ENCODE assay signal across 8 cellular contexts in genomic region chr6:30686908-30687658, GRCh38. TPM values are rescaled to one million over a fixed set of nuclear protein-coding genes. Genes with fewer than 3 reads are reported as not detected.
A peak's percentile ranks its signal among the peaks of the same experiment; 100 is the strongest.
DNase-seq lines count a peak whose midpoint lies in the region; ATAC-seq and TF ChIP-seq lines count a peak whose summit lies in the region.

No MANE protein-coding gene starts in this region.

- H3K27ac ChIP-seq in SK-N-MC (peak overlapping the region; percentile 54; the same call in 1 of the 2 replicates), ovary (peak overlapping the region; percentile 95 to 96), tibial artery (peak overlapping the region; percentile 94 to 100)

- no peaks in the 10 kb centered on the region for H3K9me3 Mint-ChIP-seq in activated naive CD4-positive, alpha-beta T cell treated with anti-CD3 and anti-CD28 coated beads, Interleukin-2, amount 50 U/mL, for 72 hours

- intact Hi-C loops in head of caudate nucleus (cut with DNase I) (no loop called here), ovary (cut with DNase I) (loop anchor here in 3 of 4 donors (2.0 to 10.0 kb wide), 3 partner anchors 34 to 198 kb away; partner anchors contain the start of genes TUBB (in 3 of the 3), DDR1 (in 2 of the 3), MRPS18B (in 1 of the 3) and PPP1R10 (in 1 of the 3)), tibial artery (cut with DNase I; ENCODE audit: low total_unique reads) (no loop called here)

- H3K36me3 Mint-ChIP-seq in activated naive CD4-positive, alpha-beta T cell treated with anti-CD3 and anti-CD28 coated beads, Interleukin-2, amount 50 U/mL, for 72 hours: peaks cover 53 to 59% of the 10 kb centered on the region in 2 donors

- no peaks in the 10 kb centered on the region for H3K9me3 ChIP-seq in SK-N-MC (ENCODE audit: low read depth, low read length)
- H3K9me3 ChIP-seq in ovary: no peaks in the 10 kb centered on the region
- no peaks in the 10 kb centered on the region for H3K9me3 ChIP-seq in tibial artery

- WGBS in ovary, 3 donors: 0% methylated on average over 45 to 52 of the region's 52 CpGs

- TF ChIP-seq POLR2A in ovary (IDR thresholded peaks at IDR 0.05): peak; percentile 64

- peaks cover 10% of the 10 kb centered on the region for H3K4me1 ChIP-seq in ovary (ENCODE audit: insufficient read depth)
- H3K4me1 ChIP-seq in tibial artery: peaks cover 0 to 82% (median 51%) of the 10 kb centered on the region in 4 donors

- H3K9ac ChIP-seq in SK-N-MC (ENCODE audit: insufficient read length): peak overlapping the region; percentile 81

- TF ChIP-seq CTCF in ovary (IDR thresholded peaks at IDR 0.05) (no peak), tibial artery (IDR thresholded peaks at IDR 0.05) (no peak)

- ATAC-seq in activated naive CD4-positive, alpha-beta T cell treated with anti-CD3 and anti-CD28 coated beads, Interleukin-2, amount 50 U/mL, for 72 hours: peak; percentile 49 to 59

- H3K27me3 ChIP-seq in ovary (no peaks in the 10 kb centered on the region), tibial artery (no peaks in the 10 kb centered on the region)

- no peaks in the 10 kb centered on the region for H3K36me3 ChIP-seq in SK-N-MC (ENCODE audit: insufficient read depth, low read length)
- H3K36me3 ChIP-seq in ovary: no peaks in the 10 kb centered on the region
- no peaks in the 10 kb centered on the region for H3K36me3 ChIP-seq in tibial artery

- H3K4me3 ChIP-seq in SK-N-MC (peak overlapping the region; percentile 96), ovary (peak overlapping the region; percentile 54), tibial artery (peak overlapping the region; percentile 64 to 90)

- H3K27ac Mint-ChIP-seq in activated naive CD4-positive, alpha-beta T cell treated with anti-CD3 and anti-CD28 coated beads, Interleukin-2, amount 50 U/mL, for 72 hours: peak overlapping the region; percentile 90 to 97

- DNase-seq in ELR (ENCODE audit: low read depth) (peak; percentile 98), HCEC 1CT (peak; percentile 99), NAMALWA (ENCODE audit: low spot score) (peak; percentile 91), SK-N-MC (ENCODE audit: low read depth, low spot score) (no peak), head of caudate nucleus (peak; percentile 56 to 90 (median 74)), ovary (peak; percentile 91 to 93 (median 93)), tibial artery (peak; percentile 96 to 99)
- DNase-seq in activated naive CD4-positive, alpha-beta T cell treated with anti-CD3 and anti-CD28 coated beads, Interleukin-2, amount 50 U/mL, for 72 hours (ENCODE audit: low spot score in 2 of 2): peak; percentile 84 to 88

- TF ChIP-seq EP300 in ovary (IDR thresholded peaks at IDR 0.05): peak; percentile 35

RNA-seq across cellular contexts. Expression of gene PPP1R18, which starts 0.6 kb away (rescaled TPM):
- 100 to 1,000 TPM; 184 to 274 TPM for total RNA-seq in activated naive CD4-positive, alpha-beta T cell treated with anti-CD3 and anti-CD28 coated beads, Interleukin-2, amount 50 U/mL, for 72 hours
- 10 to 100 TPM; 14.7 to 86.4 (median 56.0) TPM for total RNA-seq in ovary
- polyA plus RNA-seq in ovary: 10 to 100 TPM; 51.0 to 95.9 TPM

RNA-seq across cellular contexts. Expression of gene NRM, which starts 3.7 kb away (rescaled TPM):
- 10 to 100 TPM; 35.7 to 53.5 TPM for total RNA-seq in activated naive CD4-positive, alpha-beta T cell treated with anti-CD3 and anti-CD28 coated beads, Interleukin-2, amount 50 U/mL, for 72 hours
- 10 to 100 TPM in 5 of 7 donors, 1 to 10 TPM in 2; 3.4 to 23.2 (median 15.3) TPM for total RNA-seq in ovary
- polyA plus RNA-seq in ovary: 10 to 100 TPM; 15.3 to 15.4 TPM

RNA-seq across cellular contexts. Expression of gene DHX16, which starts 14.3 kb away (rescaled TPM):
- total RNA-seq in activated naive CD4-positive, alpha-beta T cell treated with anti-CD3 and anti-CD28 coated beads, Interleukin-2, amount 50 U/mL, for 72 hours: 10 to 100 TPM; 31.7 to 37.5 TPM
- total RNA-seq in ovary: 10 to 100 TPM; 18.0 to 27.4 (median 22.5) TPM
- polyA plus RNA-seq in ovary: 10 to 100 TPM; 19.3 to 27.4 TPM

RNA-seq across cellular contexts. Expression of gene MDC1, which starts 30.0 kb away (rescaled TPM):
- total RNA-seq in activated naive CD4-positive, alpha-beta T cell treated with anti-CD3 and anti-CD28 coated beads, Interleukin-2, amount 50 U/mL, for 72 hours: 100 to 1,000 TPM in 1 of 2 donors, 10 to 100 TPM in 1; 84.2 to 127 TPM
- total RNA-seq in ovary: 10 to 100 TPM; 13.1 to 62.5 (median 43.9) TPM
- 10 to 100 TPM; 20.1 to 39.0 TPM for polyA plus RNA-seq in ovary

RNA-seq across cellular contexts. Expression of gene TUBB, which starts 33.1 kb away (rescaled TPM):
- total RNA-seq in activated naive CD4-positive, alpha-beta T cell treated with anti-CD3 and anti-CD28 coated beads, Interleukin-2, amount 50 U/mL, for 72 hours: 1,000 to 10,000 TPM; 1,507 to 1,783 TPM
- total RNA-seq in ovary: 100 to 1,000 TPM; 242 to 697 (median 630) TPM
- 100 to 1,000 TPM; 370 to 772 TPM for polyA plus RNA-seq in ovary

Comparison
In these comparisons a context has a peak if more than half of its experiments do, and no peak if none do; other contexts are left out.
1. intact Hi-C loops: an anchor here in ovary (2.0 to 10.0 kb wide); none called in head of caudate nucleus and tibial artery.